In genomic region chr5:180352116-180352975, GRCh38 we compare ENCODE assay signal across 8 cellular contexts. TPM values are rescaled to one million over a fixed set of nuclear protein-coding genes. Genes with fewer than 3 reads are reported as not detected.
DNase-seq lines count a peak whose midpoint lies in the region; ATAC-seq and TF ChIP-seq lines count a peak whose summit lies in the region.

No MANE protein-coding gene starts in this region.

- 12 to 29% methylated on average over 36 to 86 of the region's 89 CpGs for WGBS in body of pancreas, 2 donors
- 19% methylated on average over 36 of the region's 89 CpGs for WGBS in suprapubic skin

- TF ChIP-seq EP300 in suprapubic skin (IDR thresholded peaks at IDR 0.05), result no peak

- H3K27ac Mint-ChIP-seq in activated naive CD4-positive, alpha-beta T cell treated with anti-CD3 and anti-CD28 coated beads, Interleukin-2, amount 50 U/mL, for 24 hours, result no peak overlapping the region

- H3K27me3 ChIP-seq in body of pancreas (no peaks in the 10 kb centered on the region), suprapubic skin (peaks cover 33% of the 10 kb centered on the region)

- H3K27ac ChIP-seq in body of pancreas (peak overlapping the region in 2 of 4 donors; percentile 20 to 36), suprapubic skin (peak overlapping the region; percentile 80)

- TF ChIP-seq CTCF in body of pancreas (IDR thresholded peaks at IDR 0.05) (no peak), suprapubic skin (IDR thresholded peaks at IDR 0.05) (no peak)

- no peak for DNase-seq in activated naive CD4-positive, alpha-beta T cell (lab: John Stamatoyannopoulos, UW)
- peak in 3 of 4 donors; percentile 44 to 55 (median 49) for DNase-seq in body of pancreas
- peak; percentile 27 to 33 for DNase-seq in left colon
- DNase-seq in suprapubic skin (ENCODE audit: low spot score in 2 of 2), result no peak
- DNase-seq in H4 (ENCODE audit: low spot score), result no peak
- no peak for DNase-seq in activated CD4-positive, alpha-beta T cell treated with anti-CD3 and anti-CD28 coated beads, Interleukin-2, amount 50 U/mL, for 4 hours

- intact Hi-C loops in body of pancreas (cut with DNase I) (no loop called here), left colon (cut with DNase I, micrococcal nuclease) (no loop called here)

- peaks cover 25% of the 10 kb centered on the region for H3K4me1 ChIP-seq in body of pancreas
- H3K4me1 ChIP-seq in suprapubic skin, result peaks cover 35% of the 10 kb centered on the region

- peak overlapping the region; percentile 36 for H3K4me3 Mint-ChIP-seq in activated naive CD4-positive, alpha-beta T cell treated with anti-CD3 and anti-CD28 coated beads, Interleukin-2, amount 50 U/mL, for 24 hours

- ATAC-seq in body of pancreas (peak; percentile 15), left colon (peak; percentile 42), HG03378 (IDR thresholded peaks at IDR 0.05; ENCODE audit: unreplicated experiment) (no peak)

- no peaks in the 10 kb centered on the region for H3K36me3 Mint-ChIP-seq in activated naive CD4-positive, alpha-beta T cell treated with anti-CD3 and anti-CD28 coated beads, Interleukin-2, amount 50 U/mL, for 24 hours

- H3K4me1 Mint-ChIP-seq in activated naive CD4-positive, alpha-beta T cell treated with anti-CD3 and anti-CD28 coated beads, Interleukin-2, amount 50 U/mL, for 24 hours, result peaks cover 6% of the 10 kb centered on the region

- H3K4me3 ChIP-seq in body of pancreas (peak overlapping the region; percentile 36 to 43), suprapubic skin (peak overlapping the region; percentile 62)

- TF ChIP-seq POLR2A in body of pancreas (IDR thresholded peaks at IDR 0.05) (no peak), suprapubic skin (IDR thresholded peaks at IDR 0.05) (no peak)

- H3K9me3 ChIP-seq in body of pancreas, result no peaks in the 10 kb centered on the region
- no peaks in the 10 kb centered on the region for H3K9me3 ChIP-seq in suprapubic skin

- peaks cover 30% of the 10 kb centered on the region for H3K27me3 Mint-ChIP-seq in activated naive CD4-positive, alpha-beta T cell treated with anti-CD3 and anti-CD28 coated beads, Interleukin-2, amount 50 U/mL, for 24 hours

- no peaks in the 10 kb centered on the region for H3K9me3 Mint-ChIP-seq in activated naive CD4-positive, alpha-beta T cell treated with anti-CD3 and anti-CD28 coated beads, Interleukin-2, amount 50 U/mL, for 24 hours

- H3K36me3 ChIP-seq in body of pancreas (replicated peaks in 1 of 2; ENCODE audit: insufficient read depth in 1 of 2, low read depth in 2 of 2) (no peaks in the 10 kb centered on the region), suprapubic skin (no peaks in the 10 kb centered on the region)

RNA-seq across cellular contexts. Expression of gene GFPT2, which starts 0.8 kb away (rescaled TPM):
- total RNA-seq in body of pancreas, result 10 to 100 TPM in 1 of 2 donors, 1 to 10 TPM in 1; 3.9 to 17.5 TPM
- total RNA-seq in left colon, result 1 to 10 TPM; 1.5 to 2.8 TPM
- 1 to 10 TPM; 2.9 to 6.9 (median 4.3) TPM for total RNA-seq in suprapubic skin
- 16.4 and 18.8 TPM in 2 replicates for total RNA-seq in H4 (2014; rRNA removed; shearing (Covaris generic))

Comparison
In these comparisons a context has a peak if more than half of its experiments do, and no peak if none do; other contexts are left out.
1. DNase-seq: peak in body of pancreas (3 of 4) and left colon (2 of 2); none in activated naive CD4-positive, alpha-beta T cell (0 of 4), suprapubic skin (0 of 2), H4 (single experiment) and activated CD4-positive, alpha-beta T cell treated with anti-CD3 and anti-CD28 coated beads, Interleukin-2, amount 50 U/mL, for 4 hours (0 of 2).